Comparison of ENCODE assay signal across 1 cellular context in genomic region chr22:36258750-36259619, GRCh38.
TF ChIP-seq lines count a peak whose summit lies in the region.

No MANE protein-coding gene starts in this region.

TF ChIP-seq in K562, 482 proteins besides CTCF, POLR2A, EP300 and RAD21 (continued from another document):
- TF ChIP-seq THRB (CRISPR knock-in tag; conservative IDR thresholded peaks at IDR 0.05) (0 out of 2 replicates have a peak, but pooled peaks have one; percentile 17), RFX1 (IDR thresholded peaks at IDR 0.05) (peak; percentile 96), FOXA1 (IDR thresholded peaks at IDR 0.05; ENCODE audit: borderline replicate concordance) (no peak), C11orf30 (IDR thresholded peaks at IDR 0.05; ENCODE audit: low read depth) (peak; percentile 51; the same call in 1 of the 2 replicates)
